In genomic region chr10:59808896-59809643, GRCh38 we compare ENCODE assay signal across 8 cellular contexts. TPM values are rescaled to one million over a fixed set of nuclear protein-coding genes. Genes with fewer than 3 reads are reported as not detected.
DNase-seq lines count a peak whose midpoint lies in the region; ATAC-seq and TF ChIP-seq lines count a peak whose summit lies in the region.

No MANE protein-coding gene starts in this region.

- no peaks in the 10 kb centered on the region for H3K27me3 ChIP-seq in right lobe of liver

- no peaks in the 10 kb centered on the region for H3K9me3 ChIP-seq in right lobe of liver

- ATAC-seq in HG02870 (IDR thresholded peaks at IDR 0.05; ENCODE audit: unreplicated experiment): peak; percentile 92
- peak; percentile 76 for ATAC-seq in WTC11
- ATAC-seq in central memory CD8-positive, alpha-beta T cell (replicated peaks; ENCODE audit: extremely low read depth, poor library complexity, severe bottlenecking): peak; percentile 60
- peak; percentile 74 to 92 (median 85) for ATAC-seq in right lobe of liver

- H3K9me3 Mint-ChIP-seq in WTC11: peaks cover 9% of the 10 kb centered on the region
- no peaks in the 10 kb centered on the region for H3K9me3 Mint-ChIP-seq in central memory CD8-positive, alpha-beta T cell

- intact Hi-C loops in right lobe of liver (cut with DNase I): no loop called here

- peaks cover 22% of the 10 kb centered on the region for H3K4me1 Mint-ChIP-seq in WTC11
- H3K4me1 Mint-ChIP-seq in central memory CD8-positive, alpha-beta T cell: no peaks in the 10 kb centered on the region

- POLR2A ChIA-PET in WTC11 (lab: Charles Lee): no interaction called here

- no peak overlapping the region for H3K27ac Mint-ChIP-seq in WTC11
- H3K27ac Mint-ChIP-seq in central memory CD8-positive, alpha-beta T cell (ENCODE audit: low read depth): peak overlapping the region; percentile 2

- no peak for TF ChIP-seq POLR2A in right lobe of liver (IDR thresholded peaks at IDR 0.05)

- DNase-seq in A172 (ENCODE audit: low spot score) (peak; percentile 76), GM13977 (ENCODE audit: low spot score) (peak; percentile 34), NCI-H146 (lab: John Stamatoyannopoulos, UW) (peak; percentile 62), WTC11 (ENCODE audit: low spot score) (peak; percentile 74), right lobe of liver (peak; percentile 66 to 74 (median 67))
- peak; percentile 23 to 30 for DNase-seq in central memory CD8-positive, alpha-beta T cell (ENCODE audit: low spot score in 2 of 2)
- peak; percentile 29 for DNase-seq in stimulated activated CD8-positive, alpha-beta memory T cell treated with anti-CD3 and anti-CD28 coated beads, Interleukin-15, amount 100 ng/mL, for 1 hour (ENCODE audit: low read depth)

- in situ Hi-C loops in GM13977 (cut with MboI; ENCODE audit: low pct_unique_long_range_greater_than_20kb, low sequenced_read_pairs, unreplicated experiment): no loop called here

- CTCF ChIA-PET in WTC11 (lab: Charles Lee): interaction anchor here (1.2 to 1.9 kb wide), 3 partner anchors 22 to 183 kb away, joined by 4 to 12 read pairs (median 9); no protein-coding TSS in a partner anchor

- no peaks in the 10 kb centered on the region; the same call in 1 of the 2 replicates for H3K27me3 Mint-ChIP-seq in WTC11 (ENCODE audit: low read depth)
- H3K27me3 Mint-ChIP-seq in central memory CD8-positive, alpha-beta T cell: no peaks in the 10 kb centered on the region

- WGBS in right lobe of liver (ENCODE audit: insufficient coverage, low coverage, low lambda C conversion rate, missing lambda C conversion rate): 79% methylated on average over 5 of the region's 5 CpGs

- no peak overlapping the region for H3K4me3 ChIP-seq in right lobe of liver

- H3K36me3 ChIP-seq in right lobe of liver: peaks cover 0 to 40% (median 18%) of the 10 kb centered on the region in 4 donors

- no peak overlapping the region for H3K27ac ChIP-seq in right lobe of liver

- H3K4me3 Mint-ChIP-seq in WTC11: no peak overlapping the region
- H3K4me3 Mint-ChIP-seq in central memory CD8-positive, alpha-beta T cell: no peak overlapping the region

- peaks cover 76% of the 10 kb centered on the region for H3K36me3 Mint-ChIP-seq in WTC11
- peaks cover 46% of the 10 kb centered on the region for H3K36me3 Mint-ChIP-seq in central memory CD8-positive, alpha-beta T cell (ENCODE audit: insufficient read depth)

- TF ChIP-seq CTCF in GM13977 (IDR thresholded peaks at IDR 0.05; ENCODE audit: extremely low read depth, insufficient read depth, missing control alignments): peak; percentile 85
- peak; percentile 62 for TF ChIP-seq CTCF in WTC11 (IDR thresholded peaks at IDR 0.05)
- peak; percentile 47 to 73 (median 66) for TF ChIP-seq CTCF in right lobe of liver (IDR thresholded peaks at IDR 0.05)

- H3K4me1 ChIP-seq in right lobe of liver: peaks cover 0 to 4% (median 0%) of the 10 kb centered on the region in 4 donors

TF ChIP-seq in WTC11, 78 proteins besides CTCF, POLR2A, EP300 and RAD21:
- TF ChIP-seq, protein P1, sequence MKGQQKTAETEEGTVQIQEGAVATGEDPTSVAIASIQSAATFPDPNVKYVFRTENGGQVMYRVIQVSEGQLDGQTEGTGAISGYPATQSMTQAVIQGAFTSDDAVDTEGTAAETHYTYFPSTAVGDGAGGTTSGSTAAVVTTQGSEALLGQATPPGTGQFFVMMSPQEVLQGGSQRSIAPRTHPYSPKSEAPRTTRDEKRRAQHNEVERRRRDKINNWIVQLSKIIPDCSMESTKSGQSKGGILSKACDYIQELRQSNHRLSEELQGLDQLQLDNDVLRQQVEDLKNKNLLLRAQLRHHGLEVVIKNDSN (CRISPR knock-in tag; IDR thresholded peaks at IDR 0.05): peak; percentile 28; the same call in 1 of the 2 replicates
- TF ChIP-seq, protein P2, sequence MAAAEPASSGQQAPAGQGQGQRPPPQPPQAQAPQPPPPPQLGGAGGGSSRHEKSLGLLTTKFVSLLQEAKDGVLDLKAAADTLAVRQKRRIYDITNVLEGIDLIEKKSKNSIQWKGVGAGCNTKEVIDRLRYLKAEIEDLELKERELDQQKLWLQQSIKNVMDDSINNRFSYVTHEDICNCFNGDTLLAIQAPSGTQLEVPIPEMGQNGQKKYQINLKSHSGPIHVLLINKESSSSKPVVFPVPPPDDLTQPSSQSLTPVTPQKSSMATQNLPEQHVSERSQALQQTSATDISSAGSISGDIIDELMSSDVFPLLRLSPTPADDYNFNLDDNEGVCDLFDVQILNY (CRISPR knock-in tag; IDR thresholded peaks at IDR 0.05): no peak
- no peak for TF ChIP-seq TEAD4 (CRISPR knock-in tag; IDR thresholded peaks at IDR 0.05)
- TF ChIP-seq TEAD1 (CRISPR knock-in tag; IDR thresholded peaks at IDR 0.05): 0 out of 2 replicates have a peak, but pooled peaks have one; percentile 29
- TF ChIP-seq FOXK1 (CRISPR knock-in tag; IDR thresholded peaks at IDR 0.05): no peak
- peak; percentile 91 for TF ChIP-seq ZNF423 (CRISPR knock-in tag; IDR thresholded peaks at IDR 0.05)
- TF ChIP-seq RORB (CRISPR knock-in tag; IDR thresholded peaks at IDR 0.05): no peak
- TF ChIP-seq, protein P3, sequence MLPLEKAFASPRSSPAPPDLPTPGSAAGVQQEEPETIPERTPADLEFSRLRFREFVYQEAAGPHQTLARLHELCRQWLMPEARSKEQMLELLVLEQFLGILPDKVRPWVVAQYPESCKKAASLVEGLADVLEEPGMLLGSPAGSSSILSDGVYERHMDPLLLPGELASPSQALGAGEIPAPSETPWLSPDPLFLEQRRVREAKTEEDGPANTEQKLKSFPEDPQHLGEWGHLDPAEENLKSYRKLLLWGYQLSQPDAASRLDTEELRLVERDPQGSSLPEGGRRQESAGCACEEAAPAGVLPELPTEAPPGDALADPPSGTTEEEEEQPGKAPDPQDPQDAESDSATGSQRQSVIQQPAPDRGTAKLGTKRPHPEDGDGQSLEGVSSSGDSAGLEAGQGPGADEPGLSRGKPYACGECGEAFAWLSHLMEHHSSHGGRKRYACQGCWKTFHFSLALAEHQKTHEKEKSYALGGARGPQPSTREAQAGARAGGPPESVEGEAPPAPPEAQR (CRISPR knock-in tag; IDR thresholded peaks at IDR 0.05): no peak
- TF ChIP-seq PRRX2 (CRISPR knock-in tag; IDR thresholded peaks at IDR 0.05): no peak
- no peak for TF ChIP-seq OVOL2 (CRISPR knock-in tag; IDR thresholded peaks at IDR 0.05; ENCODE audit: borderline replicate concordance)
- TF ChIP-seq, protein P4, sequence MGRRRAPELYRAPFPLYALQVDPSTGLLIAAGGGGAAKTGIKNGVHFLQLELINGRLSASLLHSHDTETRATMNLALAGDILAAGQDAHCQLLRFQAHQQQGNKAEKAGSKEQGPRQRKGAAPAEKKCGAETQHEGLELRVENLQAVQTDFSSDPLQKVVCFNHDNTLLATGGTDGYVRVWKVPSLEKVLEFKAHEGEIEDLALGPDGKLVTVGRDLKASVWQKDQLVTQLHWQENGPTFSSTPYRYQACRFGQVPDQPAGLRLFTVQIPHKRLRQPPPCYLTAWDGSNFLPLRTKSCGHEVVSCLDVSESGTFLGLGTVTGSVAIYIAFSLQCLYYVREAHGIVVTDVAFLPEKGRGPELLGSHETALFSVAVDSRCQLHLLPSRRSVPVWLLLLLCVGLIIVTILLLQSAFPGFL (CRISPR knock-in tag; IDR thresholded peaks at IDR 0.05; ENCODE audit: borderline replicate concordance): no peak
- TF ChIP-seq IRF2 (CRISPR knock-in tag; IDR thresholded peaks at IDR 0.05; ENCODE audit: borderline replicate concordance, low read depth): no peak
- TF ChIP-seq, protein P5, sequence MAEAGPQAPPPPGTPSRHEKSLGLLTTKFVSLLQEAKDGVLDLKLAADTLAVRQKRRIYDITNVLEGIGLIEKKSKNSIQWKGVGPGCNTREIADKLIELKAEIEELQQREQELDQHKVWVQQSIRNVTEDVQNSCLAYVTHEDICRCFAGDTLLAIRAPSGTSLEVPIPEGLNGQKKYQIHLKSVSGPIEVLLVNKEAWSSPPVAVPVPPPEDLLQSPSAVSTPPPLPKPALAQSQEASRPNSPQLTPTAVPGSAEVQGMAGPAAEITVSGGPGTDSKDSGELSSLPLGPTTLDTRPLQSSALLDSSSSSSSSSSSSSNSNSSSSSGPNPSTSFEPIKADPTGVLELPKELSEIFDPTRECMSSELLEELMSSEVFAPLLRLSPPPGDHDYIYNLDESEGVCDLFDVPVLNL (CRISPR knock-in tag; IDR thresholded peaks at IDR 0.05; ENCODE audit: borderline replicate concordance, low read depth): no peak
- TF ChIP-seq ELF4 (CRISPR knock-in tag; IDR thresholded peaks at IDR 0.05; ENCODE audit: low read depth): no peak
- TF ChIP-seq, protein P6, sequence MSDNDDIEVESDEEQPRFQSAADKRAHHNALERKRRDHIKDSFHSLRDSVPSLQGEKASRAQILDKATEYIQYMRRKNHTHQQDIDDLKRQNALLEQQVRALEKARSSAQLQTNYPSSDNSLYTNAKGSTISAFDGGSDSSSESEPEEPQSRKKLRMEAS (CRISPR knock-in tag; IDR thresholded peaks at IDR 0.05): no peak
- no peak for TF ChIP-seq HMGXB4 (CRISPR knock-in tag; IDR thresholded peaks at IDR 0.05)

RNA-seq across cellular contexts. Expression of gene MRLN, which starts 55.8 kb away (rescaled TPM):
- total RNA-seq in A172 (2014; rRNA removed; shearing (Covaris generic)): not detected in 2 replicates
- total RNA-seq in WTC11 (2021) (not detected in 3 replicates), right lobe of liver (not detected)
